ENCODE assay signal across 17 cellular contexts in the genomic region with DNA sequence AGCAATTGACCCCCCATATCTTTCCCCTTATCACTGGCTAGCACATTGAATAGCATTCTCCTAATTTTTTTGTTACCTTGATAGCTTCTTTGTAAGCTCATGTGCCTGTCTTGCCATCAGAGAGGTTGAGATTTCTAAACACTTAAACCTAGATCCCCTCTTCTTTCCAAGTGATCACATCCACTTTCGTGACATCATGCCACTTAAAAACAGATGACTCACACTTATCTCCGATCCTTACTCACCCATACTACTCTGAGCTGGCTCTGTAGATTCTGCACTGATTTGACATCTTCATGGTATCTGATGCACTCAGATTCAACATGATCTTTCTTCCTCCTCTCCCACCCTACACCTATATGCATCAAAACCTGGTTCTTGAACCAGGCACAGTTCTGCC. TPM values are rescaled to one million over a fixed set of nuclear protein-coding genes. Genes with fewer than 3 reads are reported as not detected.
DNase-seq lines count a peak whose midpoint lies in the region; ATAC-seq and TF ChIP-seq lines count a peak whose summit lies in the region.
"Had no signal": no experiment of that assay in that cellular context is flagged by ENCODE, and none has a peak within 500 bp of the region (broad histone marks: within the 10 kb centered on the region; RNA-seq: fewer than 3 reads in every experiment).

No MANE protein-coding gene starts in this region.

- H3K27me3 ChIP-seq in A673 (replicated peaks; ENCODE audit: insufficient read depth, low read depth, low read length, poor library complexity) (no peaks in the 10 kb centered on the region), MG63 (no peaks in the 10 kb centered on the region)

- POLR2A ChIA-PET in A673 (lab: Charles Lee; ENCODE audit: low non-redundant PET) = no interaction called here
- POLR2A ChIA-PET in RWPE1 (lab: Yijun Ruan, JAX; ENCODE audit: low non-redundant PET) = interaction anchor here (0.6 kb wide), 1 partner anchor 934 kb away, joined by 4 read pairs; no protein-coding TSS in a partner anchor

- intact Hi-C loops in A673 (cut with micrococcal nuclease; ENCODE audit: unreplicated experiment) = no loop called here

- H3K27ac ChIP-seq in A673 (ENCODE audit: low read depth, low read length, poor library complexity, severe bottlenecking) (no peak overlapping the region), RWPE1 (no peak overlapping the region)

- no peak for ATAC-seq in GM19328 (IDR thresholded peaks at IDR 0.05; ENCODE audit: unreplicated experiment)
- no peak for ATAC-seq in GM21528 (IDR thresholded peaks at IDR 0.05; ENCODE audit: low FRiP score, unreplicated experiment)
- ATAC-seq: esophagus mucosa; mucosa of descending colon; stimulated activated naive CD8-positive, alpha-beta T cell treated with anti-CD3 and anti-CD28 coated beads, Interleukin-15, Interleukin-2, amounts not matched to agents 100 U/mL and 50 U/mL, for 24 hours had no signal

- no TSS peak for BruUV-seq in A673 (replicated peaks; lab: Mats Ljungman, UMichigan)

- H3K4me1 ChIP-seq in A673 (ENCODE audit: insufficient read depth, low read length, poor library complexity, severe bottlenecking) = no peaks in the 10 kb centered on the region

- TF ChIP-seq CTCF in A673 (conservative IDR thresholded peaks at IDR 0.05; ENCODE audit: low read depth, low read length) (no peak), RWPE1 (conservative IDR thresholded peaks at IDR 0.05; ENCODE audit: low read depth) (no peak), fibroblast of pulmonary artery (IDR thresholded peaks at IDR 0.05; ENCODE audit: low read length, missing control alignments) (no peak)

- H3K9me3 ChIP-seq in A673 (ENCODE audit: low read depth, low read length, poor library complexity, severe bottlenecking) = no peaks in the 10 kb centered on the region
- no peaks in the 10 kb centered on the region for H3K9me3 ChIP-seq in MG63
- H3K9me3 ChIP-seq: mucosa of descending colon had no signal

- DNase-seq in A673 (ENCODE audit: low spot score) = peak; percentile 29
- DNase-seq in GM03348 (ENCODE audit: low spot score) = peak; percentile 40
- DNase-seq in RWPE1 (ENCODE audit: low spot score) = peak; percentile 26
- DNase-seq in fibroblast of pulmonary artery (ENCODE audit: low read depth) = peak; percentile 40
- no peak for DNase-seq in NCI-H2227 (lab: John Stamatoyannopoulos, UW; ENCODE audit: unreplicated experiment)
- DNase-seq in MG63 = no peak
- DNase-seq: activated CD4-positive, alpha-beta T cell treated with anti-CD3 and anti-CD28 coated beads, Interleukin-2, amount 50 U/mL, for 1 hour; activated gamma-delta T cell treated with Interleukin-2 at 50 U/mL for 16 hours; C1 segment of cervical spinal cord; GF-D8; mucosa of descending colon; NCI-H2107; stimulated activated CD4-positive, alpha-beta T cell treated with anti-CD3 and anti-CD28 coated beads, Interleukin-4, amount 100 ng/mL, for 24 hours; stimulated activated naive CD8-positive, alpha-beta T cell treated with anti-CD3 and anti-CD28 coated beads, Interleukin-15, Interleukin-2, amounts not matched to agents 100 U/mL and 50 U/mL, for 24 hours had no signal

- CTCF ChIA-PET in A673 (lab: Charles Lee) = no interaction called here
- CTCF ChIA-PET in RWPE1 (lab: Yijun Ruan, JAX) = no interaction called here

- no peaks in the 10 kb centered on the region for H3K36me3 ChIP-seq in A673 (ENCODE audit: insufficient read depth, low read length, poor library complexity, severe bottlenecking)
- no peaks in the 10 kb centered on the region for H3K36me3 ChIP-seq in MG63

- H3K4me3 ChIP-seq in A673 (ENCODE audit: low read depth, low read length, poor library complexity, severe bottlenecking) (no peak overlapping the region), fibroblast of pulmonary artery (replicated peaks; ENCODE audit: low read depth, low read length) (no peak overlapping the region), MG63 (no peak overlapping the region)
- H3K4me3 ChIP-seq: mucosa of descending colon had no signal

RNA-seq across cellular contexts. Expression of a gene that starts 10.5 kb away (rescaled TPM):
- 2.4 and 2.8 TPM in 2 replicates for total RNA-seq in A673 (2021)
- total RNA-seq in MG63 (2014; rRNA removed; shearing (Covaris generic); ENCODE audit: low replicate concordance) = 0.81 and 1.1 TPM in 2 replicates

RNA-seq across cellular contexts. Expression of a gene that starts 10.8 kb away (rescaled TPM):
- total RNA-seq in A673 (2021) = 3.4 and 4.8 TPM in 2 replicates
- total RNA-seq in MG63 (2014; rRNA removed; shearing (Covaris generic); ENCODE audit: low replicate concordance) = 0.37 and 1.9 TPM in 2 replicates

Comparison
In these comparisons a context has a peak if more than half of its experiments do, and no peak if none do; other contexts are left out.
1. DNase-seq: peak in A673 (single experiment), GM03348 (single experiment), RWPE1 (single experiment) and fibroblast of pulmonary artery (single experiment); none in NCI-H2227 (single experiment) and MG63 (single experiment).